In genomic region chr1:95941121-95941798, GRCh38 we compare ENCODE assay signal across 22 cellular contexts.
"Had no signal": no experiment of that assay in that cellular context is flagged by ENCODE, and none has a peak within 500 bp of the region (broad histone marks: within the 10 kb centered on the region; RNA-seq: fewer than 3 reads in every experiment).

No MANE protein-coding gene starts in this region.

- H3K9ac ChIP-seq: KMS-11 had no signal

- H3K36me3 ChIP-seq: SJSA1 had no signal

- H3K4me3 ChIP-seq: K562, SJSA1, SK-N-MC had no signal

- H3K27me3 ChIP-seq: SJSA1 had no signal

- DNase-seq: Kasumi-1, MM.1S, NCI-H1048, NCI-H1105, NCI-H1417, NCI-H146, NCI-H1694 treated with DMSO at 0.1 percent for 48 hours, NCI-H1930, NCI-H2081, NCI-H2107, NCI-H2227 treated with DMSO at 0.1 percent for 48 hours, NCI-H524, NCI-H526 treated with DMSO at 0.1 percent for 48 hours, NCI-H774, Right ventricle myocardium superior, RPMI8226, SIG-M5 had no signal

- H3K4me3 Mint-ChIP-seq: IgD-negative memory B cell had no signal

- H3K27ac ChIP-seq: KMS-11, SJSA1, SK-N-MC had no signal

- H3K27me3 Mint-ChIP-seq: IgD-negative memory B cell had no signal

- H3K36me3 Mint-ChIP-seq: IgD-negative memory B cell had no signal

- H3K4me1 ChIP-seq: SJSA1 had no signal

- H3K27ac Mint-ChIP-seq: IgD-negative memory B cell had no signal

- H3K9me3 ChIP-seq: SJSA1 had no signal

- H3K4me2 ChIP-seq: KMS-11 had no signal

- ATAC-seq: K562 had no signal
